1 cellular context compared by ENCODE assay signal in genomic region chr17:56592487-56593072, GRCh38.
TF ChIP-seq lines count a peak whose summit lies in the region.

No MANE protein-coding gene starts in this region.

TF ChIP-seq in HepG2, 621 proteins besides CTCF, POLR2A, EP300 and RAD21 (continued from another document):
- no peak for TF ChIP-seq FOXM1 (CRISPR knock-in tag; IDR thresholded peaks at IDR 0.05)
- no peak for TF ChIP-seq HOXA3 (CRISPR knock-in tag; IDR thresholded peaks at IDR 0.05)
- no peak for TF ChIP-seq ZNF850 (CRISPR knock-in tag; conservative IDR thresholded peaks at IDR 0.05)
- TF ChIP-seq ZNF570 (CRISPR knock-in tag; IDR thresholded peaks at IDR 0.05; ENCODE audit: borderline replicate concordance), result no peak
- TF ChIP-seq ARNT2 (CRISPR knock-in tag; IDR thresholded peaks at IDR 0.05; ENCODE audit: low read depth), result peak; percentile 59
- no peak for TF ChIP-seq ZBTB42 (CRISPR knock-in tag; IDR thresholded peaks at IDR 0.05)
- no peak for TF ChIP-seq NFE2L1 (CRISPR knock-in tag; IDR thresholded peaks at IDR 0.05; ENCODE audit: borderline replicate concordance)
- no peak for TF ChIP-seq ZNF766 (CRISPR knock-in tag; IDR thresholded peaks at IDR 0.05; ENCODE audit: borderline replicate concordance)
- no peak; the same call in 1 of the 2 replicates for TF ChIP-seq MAX (IDR thresholded peaks at IDR 0.05)
- TF ChIP-seq RCOR2 (CRISPR knock-in tag; IDR thresholded peaks at IDR 0.05), result no peak
- no peak for TF ChIP-seq GZF1 (CRISPR knock-in tag; IDR thresholded peaks at IDR 0.05)
- no peak for TF ChIP-seq ZBTB14 (CRISPR knock-in tag; IDR thresholded peaks at IDR 0.05)
- peak; percentile 41 for TF ChIP-seq ZNF687 (CRISPR knock-in tag; IDR thresholded peaks at IDR 0.05)
- TF ChIP-seq, protein P1, sequence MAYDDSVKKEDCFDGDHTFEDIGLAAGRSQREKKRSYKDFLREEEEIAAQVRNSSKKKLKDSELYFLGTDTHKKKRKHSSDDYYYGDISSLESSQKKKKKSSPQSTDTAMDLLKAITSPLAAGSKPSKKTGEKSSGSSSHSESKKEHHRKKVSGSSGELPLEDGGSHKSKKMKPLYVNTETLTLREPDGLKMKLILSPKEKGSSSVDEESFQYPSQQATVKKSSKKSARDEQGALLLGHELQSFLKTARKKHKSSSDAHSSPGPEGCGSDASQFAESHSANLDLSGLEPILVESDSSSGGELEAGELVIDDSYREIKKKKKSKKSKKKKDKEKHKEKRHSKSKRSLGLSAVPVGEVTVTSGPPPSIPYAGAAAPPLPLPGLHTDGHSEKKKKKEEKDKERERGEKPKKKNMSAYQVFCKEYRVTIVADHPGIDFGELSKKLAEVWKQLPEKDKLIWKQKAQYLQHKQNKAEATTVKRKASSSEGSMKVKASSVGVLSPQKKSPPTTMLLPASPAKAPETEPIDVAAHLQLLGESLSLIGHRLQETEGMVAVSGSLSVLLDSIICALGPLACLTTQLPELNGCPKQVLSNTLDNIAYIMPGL (CRISPR knock-in tag; IDR thresholded peaks at IDR 0.05; ENCODE audit: borderline replicate concordance in 1 of 2, low read depth in 1 of 2), result peak in 1 of 2 experiments; percentile 39; a peak in 1 of 4 replicates
- no peak for TF ChIP-seq BRD4 (CRISPR knock-in tag; IDR thresholded peaks at IDR 0.05)
- TF ChIP-seq NFYB (CRISPR knock-in tag; IDR thresholded peaks at IDR 0.05), result no peak
- no peak for TF ChIP-seq ZNF670 (CRISPR knock-in tag; IDR thresholded peaks at IDR 0.05; ENCODE audit: borderline replicate concordance)
- no peak for TF ChIP-seq GABPA (IDR thresholded peaks at IDR 0.05; ENCODE audit: low read depth, low read length)
- no peak for TF ChIP-seq GABPA (CRISPR knock-in tag; IDR thresholded peaks at IDR 0.05; ENCODE audit: low read depth)
- TF ChIP-seq, protein P2, sequence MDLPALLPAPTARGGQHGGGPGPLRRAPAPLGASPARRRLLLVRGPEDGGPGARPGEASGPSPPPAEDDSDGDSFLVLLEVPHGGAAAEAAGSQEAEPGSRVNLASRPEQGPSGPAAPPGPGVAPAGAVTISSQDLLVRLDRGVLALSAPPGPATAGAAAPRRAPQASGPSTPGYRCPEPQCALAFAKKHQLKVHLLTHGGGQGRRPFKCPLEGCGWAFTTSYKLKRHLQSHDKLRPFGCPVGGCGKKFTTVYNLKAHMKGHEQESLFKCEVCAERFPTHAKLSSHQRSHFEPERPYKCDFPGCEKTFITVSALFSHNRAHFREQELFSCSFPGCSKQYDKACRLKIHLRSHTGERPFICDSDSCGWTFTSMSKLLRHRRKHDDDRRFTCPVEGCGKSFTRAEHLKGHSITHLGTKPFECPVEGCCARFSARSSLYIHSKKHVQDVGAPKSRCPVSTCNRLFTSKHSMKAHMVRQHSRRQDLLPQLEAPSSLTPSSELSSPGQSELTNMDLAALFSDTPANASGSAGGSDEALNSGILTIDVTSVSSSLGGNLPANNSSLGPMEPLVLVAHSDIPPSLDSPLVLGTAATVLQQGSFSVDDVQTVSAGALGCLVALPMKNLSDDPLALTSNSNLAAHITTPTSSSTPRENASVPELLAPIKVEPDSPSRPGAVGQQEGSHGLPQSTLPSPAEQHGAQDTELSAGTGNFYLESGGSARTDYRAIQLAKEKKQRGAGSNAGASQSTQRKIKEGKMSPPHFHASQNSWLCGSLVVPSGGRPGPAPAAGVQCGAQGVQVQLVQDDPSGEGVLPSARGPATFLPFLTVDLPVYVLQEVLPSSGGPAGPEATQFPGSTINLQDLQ (CRISPR knock-in tag; IDR thresholded peaks at IDR 0.05), result peak; percentile 69; the same call in 1 of the 2 replicates
- TF ChIP-seq, protein P3, sequence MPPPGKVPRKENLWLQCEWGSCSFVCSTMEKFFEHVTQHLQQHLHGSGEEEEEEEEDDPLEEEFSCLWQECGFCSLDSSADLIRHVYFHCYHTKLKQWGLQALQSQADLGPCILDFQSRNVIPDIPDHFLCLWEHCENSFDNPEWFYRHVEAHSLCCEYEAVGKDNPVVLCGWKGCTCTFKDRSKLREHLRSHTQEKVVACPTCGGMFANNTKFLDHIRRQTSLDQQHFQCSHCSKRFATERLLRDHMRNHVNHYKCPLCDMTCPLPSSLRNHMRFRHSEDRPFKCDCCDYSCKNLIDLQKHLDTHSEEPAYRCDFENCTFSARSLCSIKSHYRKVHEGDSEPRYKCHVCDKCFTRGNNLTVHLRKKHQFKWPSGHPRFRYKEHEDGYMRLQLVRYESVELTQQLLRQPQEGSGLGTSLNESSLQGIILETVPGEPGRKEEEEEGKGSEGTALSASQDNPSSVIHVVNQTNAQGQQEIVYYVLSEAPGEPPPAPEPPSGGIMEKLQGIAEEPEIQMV (CRISPR knock-in tag; IDR thresholded peaks at IDR 0.05; ENCODE audit: low read depth), result peak; percentile 68; the same call in 1 of the 2 replicates
- no peak for TF ChIP-seq MXD1 (CRISPR knock-in tag; IDR thresholded peaks at IDR 0.05)
- TF ChIP-seq EED (CRISPR knock-in tag; IDR thresholded peaks at IDR 0.05), result peak; percentile 58; the same call in 1 of the 2 replicates
- TF ChIP-seq GABPB1 (CRISPR knock-in tag; IDR thresholded peaks at IDR 0.05), result peak; percentile 48; the same call in 1 of the 2 replicates
- TF ChIP-seq ZNF800 (CRISPR knock-in tag; IDR thresholded peaks at IDR 0.05), result 0 out of 2 replicates have a peak, but pooled peaks have one; percentile 51
- TF ChIP-seq SALL2 (CRISPR knock-in tag; IDR thresholded peaks at IDR 0.05), result peak; percentile 79; the same call in 1 of the 2 replicates
- TF ChIP-seq PAX8 (CRISPR knock-in tag; IDR thresholded peaks at IDR 0.05; ENCODE audit: borderline replicate concordance), result no peak
